20 cellular contexts compared by ENCODE assay signal in the genomic region with DNA sequence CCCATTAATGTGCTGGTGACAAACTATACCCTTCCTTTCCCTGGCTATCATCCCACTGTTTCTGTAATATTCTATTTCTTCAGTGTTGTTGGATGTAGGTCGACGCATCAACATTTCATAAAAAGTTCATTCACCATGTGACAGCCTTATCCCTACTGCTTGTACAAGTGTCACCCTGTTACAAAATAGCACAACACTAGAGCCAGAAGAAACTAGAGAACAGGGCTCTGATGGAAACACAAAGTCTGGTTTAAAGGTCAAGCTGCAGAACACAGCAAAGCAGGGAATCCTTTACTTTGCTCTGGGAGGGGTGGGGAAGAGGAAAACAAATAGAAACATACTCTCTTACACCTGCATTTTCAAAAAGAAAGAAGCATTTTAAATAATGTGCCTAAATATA.
"Had no signal": no experiment of that assay in that cellular context is flagged by ENCODE, and none has a peak within 500 bp of the region (broad histone marks: within the 10 kb centered on the region; RNA-seq: fewer than 3 reads in every experiment).

No MANE protein-coding gene starts in this region.

- H3K9me3 ChIP-seq: ascending aorta, esophagus squamous epithelium, right lobe of liver, uterus had no signal

- H3K27ac ChIP-seq: ascending aorta, esophagus squamous epithelium, hepatocyte, right lobe of liver, uterus, VCaP had no signal

- ATAC-seq: left colon; natural killer cell; stimulated activated effector memory CD8-positive, alpha-beta T cell treated with anti-CD3 and anti-CD28 coated beads, Interleukin-12 subunit alpha, Interleukin-12 subunit beta, amount 100 ng/mL, for 72 hours had no signal

- H3K4me1 ChIP-seq: ascending aorta, esophagus squamous epithelium, right lobe of liver, uterus had no signal

- H3K4me3 ChIP-seq: ascending aorta, esophagus squamous epithelium, hepatocyte, lung, right lobe of liver, uterus had no signal

- H3K27me3 ChIP-seq: ascending aorta, esophagus squamous epithelium, uterus had no signal

- DNase-seq: activated CD4-positive, alpha-beta T cell treated with anti-CD3 and anti-CD28 coated beads for 4 hours; activated CD4-positive, alpha-beta T cell treated with anti-CD3 and anti-CD28 coated beads, Interleukin-2, amount 50 U/mL, for 4 hours; activated effector memory CD4-positive, alpha-beta T cell treated with anti-CD3 and anti-CD28 coated beads, Interleukin-2, amount 50 U/mL, for 16 hours; activated naive CD4-positive, alpha-beta T cell treated with anti-CD3 and anti-CD28 coated beads for 36 hours; activated naive CD8-positive, alpha-beta T cell treated with anti-CD3 and anti-CD28 coated beads for 36 hours; central memory CD4-positive, alpha-beta T cell; esophagus squamous epithelium; foreskin melanocyte; left colon; natural killer cell; right lobe of liver; small intestine; stimulated activated CD4-positive, alpha-beta T cell treated with anti-CD3 and anti-CD28 coated beads, Interleukin-4, amount 100 ng/mL, for 24 hours; substantia nigra; uterus had no signal

- H3K36me3 ChIP-seq: ascending aorta, esophagus squamous epithelium, right lobe of liver, uterus had no signal
